In genomic region chr11:32385998-32386397, GRCh38 we compare ENCODE assay signal across 11 cellular contexts. TPM values are rescaled to one million over a fixed set of nuclear protein-coding genes. Genes with fewer than 3 reads are reported as not detected.
A peak's percentile ranks its signal among the peaks of the same experiment; 100 is the strongest.
DNase-seq lines count a peak whose midpoint lies in the region; ATAC-seq and TF ChIP-seq lines count a peak whose summit lies in the region.
"Had no signal": no experiment of that assay in that cellular context is flagged by ENCODE, and none has a peak within 500 bp of the region (broad histone marks: within the 10 kb centered on the region; RNA-seq: fewer than 3 reads in every experiment).

No MANE protein-coding gene starts in this region.

- intact Hi-C loops in heart left ventricle (cut with DNase I) = loop anchor here in 7 of 10 donors (2.0 to 10.0 kb wide), 7 partner anchors 35 to 406 kb away; partner anchors contain the start of genes CCDC73 (in 2 of the 7), EIF3M (in 2 of the 7) and WT1 (in 2 of the 7)
- intact Hi-C loops in cardiac septum (cut with DNase I) = loop anchor here (10.0 kb wide), 2 partner anchors 199 to 409 kb away; partner anchors contain the start of genes CCDC73 and EIF3M
- intact Hi-C loops in head of caudate nucleus (cut with DNase I) = no loop called here
- intact Hi-C loops in ascending aorta (cut with DNase I) = no loop called here
- intact Hi-C loops in CD4-positive, alpha-beta T cell (cut with DNase I, micrococcal nuclease) = no loop called here

- no peak overlapping the region for H3K4me3 Mint-ChIP-seq in CD4-positive, alpha-beta T cell

- H3K36me3 Mint-ChIP-seq in CD4-positive, alpha-beta T cell (ENCODE audit: low read depth) = no peaks in the 10 kb centered on the region

- TF ChIP-seq CTCF in heart left ventricle (IDR thresholded peaks at IDR 0.05) (peak; percentile 14 to 61 (median 49)), ascending aorta (IDR thresholded peaks at IDR 0.05) (no peak)
- no peak for TF ChIP-seq CTCF in CD4-positive, alpha-beta T cell (IDR thresholded peaks at IDR 0.05)

- H3K9me3 ChIP-seq in heart left ventricle (no peaks in the 10 kb centered on the region), ascending aorta (no peaks in the 10 kb centered on the region)
- H3K9me3 ChIP-seq in CD4-positive, alpha-beta T cell (ENCODE audit: control insufficient read depth, low read length) = no peaks in the 10 kb centered on the region
- H3K9me3 ChIP-seq: Peyer's patch had no signal

- H3K4me1 ChIP-seq in heart left ventricle (peaks cover 0 to 16% (median 9%) of the 10 kb centered on the region in 12 donors), ascending aorta (no peaks in the 10 kb centered on the region)
- H3K4me1 ChIP-seq: Peyer's patch had no signal

- peak overlapping the region in 4 of 12 donors; percentile 0 to 42 (median 11) for H3K27ac ChIP-seq in heart left ventricle
- no peak overlapping the region for H3K27ac ChIP-seq in ascending aorta
- H3K27ac ChIP-seq in CD4-positive, alpha-beta T cell (ENCODE audit: low read depth, low read length) = no peak overlapping the region
- H3K27ac ChIP-seq: Peyer's patch had no signal

- no peaks in the 10 kb centered on the region for H3K27me3 ChIP-seq in heart left ventricle
- H3K27me3 ChIP-seq in ascending aorta = no peaks in the 10 kb centered on the region
- peaks cover 6% of the 10 kb centered on the region for H3K27me3 ChIP-seq in CD4-positive, alpha-beta T cell (ENCODE audit: control insufficient read depth, insufficient read depth, low read length)
- H3K27me3 ChIP-seq: Peyer's patch had no signal

- H3K27me3 Mint-ChIP-seq in CD4-positive, alpha-beta T cell = peaks cover 16% of the 10 kb centered on the region

- 31 to 41% (median 35%) methylated on average over 2 of the region's 2 CpGs for WGBS in heart left ventricle, 4 donors

- H3K4me3 ChIP-seq in heart left ventricle (no peak overlapping the region), ascending aorta (no peak overlapping the region)
- H3K4me3 ChIP-seq: Peyer's patch had no signal

- CTCF ChIA-PET in CD4-positive, alpha-beta T cell (lab: Charles Lee) = no interaction called here

- DNase-seq in heart left ventricle (peak in 1 of 5 donors; percentile 35), cardiac septum (ENCODE audit: low spot score) (no peak), head of caudate nucleus (peak in 29 of 42 donors; percentile 8 to 74 (median 42)), ascending aorta (ENCODE audit: low spot score in 2 of 2) (no peak), ecto neural progenitor cell (ENCODE audit: low spot score) (no peak), epidermal melanocyte (ENCODE audit: insufficient read length, low spot score) (no peak)
- DNase-seq in CD4-positive, alpha-beta T cell = no peak
- DNase-seq: effector memory CD4-positive, alpha-beta T cell; Peyer's patch; stimulated activated CD4-positive, alpha-beta T cell treated with anti-CD3 and anti-CD28 coated beads, Interleukin-4, amount 100 ng/mL, for 4 hours had no signal

- peak in 3 of 4 donors; percentile 75 to 84 (median 81) for ATAC-seq in heart left ventricle
- ATAC-seq in CD4-positive, alpha-beta T cell (ENCODE audit: poor library complexity) = no peak

- H3K9me3 Mint-ChIP-seq in CD4-positive, alpha-beta T cell = no peaks in the 10 kb centered on the region

- no peak for TF ChIP-seq POLR2A in heart left ventricle (IDR thresholded peaks at IDR 0.05)

- peaks cover 0 to under 1% (median 0%) of the 10 kb centered on the region in 9 donors for H3K36me3 ChIP-seq in heart left ventricle
- no peaks in the 10 kb centered on the region for H3K36me3 ChIP-seq in ascending aorta
- H3K36me3 ChIP-seq: Peyer's patch had no signal

- H3K27ac Mint-ChIP-seq in CD4-positive, alpha-beta T cell = no peak overlapping the region

- POLR2A ChIA-PET in CD4-positive, alpha-beta T cell (lab: Charles Lee) = no interaction called here

- no peaks in the 10 kb centered on the region for H3K4me1 Mint-ChIP-seq in CD4-positive, alpha-beta T cell (ENCODE audit: low read depth)

TF ChIP-seq in PFSK-1, 5 proteins besides CTCF, POLR2A, EP300 and RAD21:
- 0 out of 2 replicates have a peak, but pooled peaks have one; percentile 48 for TF ChIP-seq SIN3A (IDR thresholded peaks at IDR 0.05; ENCODE audit: borderline replicate concordance, insufficient read depth, low read length)
- no peak for TF ChIP-seq FOXP2 (optimal IDR thresholded peaks at IDR 0.05; ENCODE audit: borderline replicate concordance, extremely low read depth, extremely low read length, insufficient read depth)

RNA-seq across cellular contexts. Expression of gene WT1, which starts 49.3 kb away (rescaled TPM):
- 10 to 100 TPM in 1 of 9 donors, 1 to 10 TPM in 8; 1.3 to 16.6 (median 2.9) TPM for total RNA-seq in heart left ventricle
- polyA plus RNA-seq in heart left ventricle = 1 to 10 TPM; 1.0 to 1.2 TPM
- 2.3 TPM for total RNA-seq in cardiac septum
- polyA plus RNA-seq in PFSK-1 (2012; ENCODE audit: insufficient read length, low read depth) = 25.3 TPM
- total RNA-seq in ascending aorta = not detected
- total RNA-seq in CD4-positive, alpha-beta T cell = not detected
- total RNA-seq: Peyer's patch had no signal

Comparison
In these comparisons a context has a peak if more than half of its experiments do, and no peak if none do; other contexts are left out.
1. DNase-seq: peak in head of caudate nucleus (29 of 42); none in cardiac septum (single experiment), ascending aorta (0 of 2), CD4-positive, alpha-beta T cell (0 of 10), ecto neural progenitor cell (single experiment) and epidermal melanocyte (single experiment).
2. CTCF ChIP-seq: peak in heart left ventricle (12 of 12); none in ascending aorta (0 of 3) and CD4-positive, alpha-beta T cell (single experiment).
3. intact Hi-C loops: an anchor here in heart left ventricle (2.0 to 10.0 kb wide) and cardiac septum (10.0 kb wide); none called in head of caudate nucleus, ascending aorta and CD4-positive, alpha-beta T cell.